22 cellular contexts compared by ENCODE assay signal in the genomic region with DNA sequence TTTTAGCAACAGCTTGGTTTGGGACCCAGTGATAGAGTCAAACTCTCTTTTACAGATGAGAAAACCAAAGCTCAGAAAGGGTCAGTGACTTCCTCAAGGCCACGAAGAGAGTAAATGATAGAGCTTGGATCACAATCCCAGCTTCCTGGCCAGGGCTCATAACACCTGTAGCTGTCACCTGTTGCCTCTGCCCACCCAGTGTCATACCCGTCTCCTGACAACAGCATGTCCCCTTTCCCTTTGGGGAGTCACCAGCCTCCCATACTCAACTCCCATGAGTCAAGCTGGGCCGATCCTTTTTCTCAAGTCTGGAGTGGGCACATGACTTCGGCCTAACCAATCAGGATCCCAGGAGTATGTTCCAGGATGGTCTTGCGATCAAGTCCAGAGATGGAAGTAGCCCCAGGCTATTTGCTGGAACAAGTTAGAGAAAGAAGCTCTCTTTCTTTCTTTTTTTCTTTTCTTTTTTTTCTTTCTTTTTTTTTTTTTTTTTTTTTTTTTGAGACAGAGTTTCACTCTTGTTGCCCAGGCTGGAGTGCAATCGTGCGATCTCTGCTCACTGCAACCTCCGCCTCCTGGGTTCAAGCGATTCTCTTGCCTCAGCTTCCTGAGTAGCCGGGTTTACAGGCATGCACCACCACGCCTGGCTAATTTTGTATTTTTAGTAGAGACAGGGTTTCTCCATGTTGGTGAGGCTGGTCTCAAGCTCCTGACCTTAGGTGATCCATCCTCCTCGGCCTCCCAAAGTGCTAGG. TPM values are rescaled to one million over a fixed set of nuclear protein-coding genes. Genes with fewer than 3 reads are reported as not detected.
DNase-seq lines count a peak whose midpoint lies in the region; ATAC-seq, FAIRE-seq and TF ChIP-seq lines count a peak whose summit lies in the region.
"Had no signal": no experiment of that assay in that cellular context is flagged by ENCODE, and none has a peak within 500 bp of the region (broad histone marks: within the 10 kb centered on the region; RNA-seq: fewer than 3 reads in every experiment).

No MANE protein-coding gene starts in this region.

- no peaks in the 10 kb centered on the region for H3K27me3 Mint-ChIP-seq in Caco-2 (ENCODE audit: insufficient read depth, unreplicated experiment)
- H3K27me3 Mint-ChIP-seq: activated CD4-positive, alpha-beta memory T cell treated with anti-CD3 and anti-CD28 coated beads, Interleukin-2, amount 10 ng/mL, durations not matched to agents 7 days and 5 days had no signal

- H3K36me3 ChIP-seq in Caco-2 (ENCODE audit: control insufficient read depth, insufficient read depth, low read length) (peaks cover 1% of the 10 kb centered on the region; the same call in 1 of the 2 replicates), GM12878 (ENCODE audit: control insufficient read depth in 2 of 2, insufficient read depth in 2 of 2, low read length in 1 of 2) (no peaks in the 10 kb centered on the region), mesendoderm (ENCODE audit: control insufficient read depth, insufficient read depth, low read length) (no peaks in the 10 kb centered on the region), upper lobe of right lung (no peaks in the 10 kb centered on the region)
- H3K36me3 ChIP-seq: esophagus muscularis mucosa, ovary, tibial artery had no signal

- no peaks in the 10 kb centered on the region for H3K79me1 ChIP-seq in mesendoderm (ENCODE audit: low read length)

- no peak overlapping the region for H3K4me3 ChIP-seq in Caco-2 (ENCODE audit: low read depth, low read length)
- no peak overlapping the region for H3K4me3 ChIP-seq in HFF-Myc (replicated peaks; ENCODE audit: low read depth, low read length)
- no peak overlapping the region for H3K4me3 ChIP-seq in GM12878
- H3K4me3 ChIP-seq in mesendoderm (ENCODE audit: low read length): no peak overlapping the region
- no peak overlapping the region for H3K4me3 ChIP-seq in upper lobe of right lung
- H3K4me3 ChIP-seq: esophagus muscularis mucosa, ovary, sigmoid colon, tibial artery had no signal

- H3K18ac ChIP-seq in mesendoderm (ENCODE audit: low read length): no peak overlapping the region

- FAIRE-seq in GM12878 (lab: Jason Lieb, UNC): no peak
- FAIRE-seq: astrocyte had no signal

- H2BK120ac ChIP-seq in mesendoderm (ENCODE audit: low read depth, low read length): no peak overlapping the region

- H3K4me3 Mint-ChIP-seq in Caco-2 (ENCODE audit: unreplicated experiment): no peak overlapping the region
- H3K4me3 Mint-ChIP-seq: activated CD4-positive, alpha-beta memory T cell treated with anti-CD3 and anti-CD28 coated beads, Interleukin-2, amount 10 ng/mL, durations not matched to agents 7 days and 5 days had no signal

- peaks cover 6% of the 10 kb centered on the region for H3K4me1 Mint-ChIP-seq in Caco-2 (ENCODE audit: low read depth, unreplicated experiment)

- H3K9ac ChIP-seq in GM12878 (ENCODE audit: control insufficient read depth, insufficient read depth, low read length) (no peak overlapping the region), mesendoderm (ENCODE audit: low read length) (no peak overlapping the region)

- H3K4ac ChIP-seq in mesendoderm (ENCODE audit: low read depth, low read length): no peak overlapping the region

- BruUV-seq in Caco-2 (replicated peaks; lab: Mats Ljungman, UMichigan): no TSS peak
- no TSS peak for BruUV-seq in GM12878 (replicated peaks; lab: Mats Ljungman, UMichigan)

- RAD21 ChIA-PET in GM12878 (lab: Charles Lee; ENCODE audit: unreplicated experiment): interaction anchor here (0.8 kb wide), 1 partner anchor 36 kb away, joined by 3 read pairs; no protein-coding TSS in a partner anchor

- no peak overlapping the region for H2AK5ac ChIP-seq in mesendoderm (ENCODE audit: low read length)

- no peak overlapping the region for H4K5ac ChIP-seq in mesendoderm (ENCODE audit: low read length)

- no peak for TF ChIP-seq POLR2A in GM12878 (IDR thresholded peaks at IDR 0.05; ENCODE audit: low read depth, low read length)

- POLR2A ChIA-PET in Caco-2 (lab: Charles Lee) (no interaction called here), GM12878 (lab: Charles Lee) (interaction anchor here (0.6 to 0.7 kb wide), 5 partner anchors 31 to 201 kb away, joined by 3 to 12 read pairs (median 4); partner anchors contain the start of gene TXN2)

- H3K4me2 ChIP-seq in GM12878 (ENCODE audit: control insufficient read depth, insufficient read depth) (peak overlapping the region; percentile 10; the same call in 1 of the 2 replicates), mesendoderm (ENCODE audit: low read length) (no peak overlapping the region)

- no peak for TF ChIP-seq RAD21 in GM12878 (IDR thresholded peaks at IDR 0.05; ENCODE audit: insufficient read depth, low read depth, low read length)

- no peaks in the 10 kb centered on the region for H3K27me3 ChIP-seq in Caco-2 (replicated peaks; ENCODE audit: control insufficient read depth, insufficient read depth, low read length)
- H3K27me3 ChIP-seq in GM12878 (replicated peaks in 1 of 2; ENCODE audit: control insufficient read depth in 2 of 2, insufficient read depth in 2 of 2, low read length in 1 of 2): no peaks in the 10 kb centered on the region
- H3K27me3 ChIP-seq in mesendoderm (ENCODE audit: insufficient read depth, low read length, poor library complexity): no peaks in the 10 kb centered on the region
- no peaks in the 10 kb centered on the region for H3K27me3 ChIP-seq in upper lobe of right lung
- H3K27me3 ChIP-seq: esophagus muscularis mucosa, ovary, sigmoid colon, tibial artery had no signal

- no peaks in the 10 kb centered on the region for H3K79me2 ChIP-seq in GM12878 (ENCODE audit: control insufficient read depth, insufficient read depth, low read length)
- H3K79me2 ChIP-seq in mesendoderm (ENCODE audit: control insufficient read depth, insufficient read depth, low read length): no peaks in the 10 kb centered on the region

- H2BK5ac ChIP-seq in mesendoderm (ENCODE audit: low read length): no peak overlapping the region

- peak; percentile 46 to 59 for DNase-seq in Caco-2
- DNase-seq in HFF-Myc (ENCODE audit: extremely low read depth, low read depth): peak; percentile 42
- DNase-seq in GM12878 (ENCODE audit: low read depth, low spot score): no peak
- DNase-seq in mesendoderm: peak; percentile 62
- no peak for DNase-seq in NCI-H187 treated with DMSO at 0.1 percent for 48 hours (lab: John Stamatoyannopoulos, UW)
- no peak for DNase-seq in upper lobe of right lung
- DNase-seq in AML-193 (lab: John Stamatoyannopoulos, UW): no peak
- DNase-seq: activated CD4-positive, alpha-beta memory T cell treated with anti-CD3 and anti-CD28 coated beads, Interleukin-2, amount 10 ng/mL, durations not matched to agents 7 days and 5 days; activated naive CD4-positive, alpha-beta T cell treated with anti-CD3 and anti-CD28 coated beads, Interleukin-2, amount 50 U/mL, for 16 hours; cerebellar nuclear complex; glutamatergic neuron; KG1; NCI-H1092 treated with DMSO at 0.1 percent for 48 hours; NCI-H2081; NCI-H510A; ovary; sigmoid colon; stimulated activated naive CD8-positive, alpha-beta T cell treated with anti-CD3 and anti-CD28 coated beads, Interleukin-15, Interleukin-2, amounts not matched to agents 100 U/mL and 50 U/mL, for 24 hours; tibial artery had no signal

- no peaks in the 10 kb centered on the region for H4K20me1 ChIP-seq in GM12878 (ENCODE audit: control insufficient read depth, insufficient read depth)

- in situ Hi-C loops in GM12878 (cut with MboI): no loop called here

- H3K36me3 Mint-ChIP-seq in Caco-2 (ENCODE audit: insufficient read depth, unreplicated experiment): peaks cover 10% of the 10 kb centered on the region

- H3K9me3 ChIP-seq in Caco-2 (no peaks in the 10 kb centered on the region), GM12878 (replicated peaks; ENCODE audit: control insufficient read depth, insufficient read depth, low read length) (no peaks in the 10 kb centered on the region), upper lobe of right lung (no peaks in the 10 kb centered on the region)
- H3K9me3 ChIP-seq: esophagus muscularis mucosa, ovary, sigmoid colon, tibial artery had no signal

- H2AFZ ChIP-seq in GM12878 (ENCODE audit: control insufficient read depth, low read depth, low read length): no peak overlapping the region

- H2BK15ac ChIP-seq in mesendoderm (replicated peaks; ENCODE audit: low read depth): no peak overlapping the region

- no peak overlapping the region for H3K56ac ChIP-seq in mesendoderm (ENCODE audit: low read length)

- TF ChIP-seq CTCF in Caco-2 (IDR thresholded peaks at IDR 0.05; ENCODE audit: insufficient read depth in 1 of 2, low read depth in 1 of 2, low read length in 1 of 2, severe bottlenecking in 1 of 2, unreplicated experiment in 1 of 2) (no peak), HFF-Myc (IDR thresholded peaks at IDR 0.05; ENCODE audit: low read depth, low read length, missing control alignments) (no peak), GM12878 (IDR thresholded peaks at IDR 0.05 in 2 of 3, conservative IDR thresholded peaks at IDR 0.05 in 1 of 3; ENCODE audit: control insufficient read depth in 2 of 3, extremely low read depth in 1 of 3, insufficient read depth in 1 of 3, low read depth in 3 of 3, low read length in 3 of 3) (no peak), upper lobe of right lung (IDR thresholded peaks at IDR 0.05) (no peak)

- ATAC-seq in GM12878 (no peak), GM19328 (IDR thresholded peaks at IDR 0.05; ENCODE audit: unreplicated experiment) (no peak), upper lobe of right lung (no peak)
- ATAC-seq: stimulated activated naive CD8-positive, alpha-beta T cell treated with anti-CD3 and anti-CD28 coated beads, Interleukin-15, Interleukin-2, amounts not matched to agents 100 U/mL and 50 U/mL, for 24 hours had no signal

- intact Hi-C loops in Caco-2 (cut with micrococcal nuclease; ENCODE audit: unreplicated experiment): no loop called here
- intact Hi-C loops in GM12878 (cut with micrococcal nuclease; ENCODE audit: unreplicated experiment): no loop called here
- intact Hi-C loops in upper lobe of right lung (cut with DNase I): no loop called here

- H3K27ac ChIP-seq in GM12878 (ENCODE audit: control insufficient read depth, insufficient read depth): no peak overlapping the region; the same call in 1 of the 2 replicates
- no peak overlapping the region for H3K27ac ChIP-seq in mesendoderm (ENCODE audit: low read depth, low read length)
- H3K27ac ChIP-seq in upper lobe of right lung: no peak overlapping the region
- H3K27ac ChIP-seq: esophagus muscularis mucosa, ovary, sigmoid colon, tibial artery had no signal

- H3K9me3 Mint-ChIP-seq in Caco-2 (ENCODE audit: unreplicated experiment): no peaks in the 10 kb centered on the region
- H3K9me3 Mint-ChIP-seq: activated CD4-positive, alpha-beta memory T cell treated with anti-CD3 and anti-CD28 coated beads, Interleukin-2, amount 10 ng/mL, durations not matched to agents 7 days and 5 days had no signal

- peaks cover 17% of the 10 kb centered on the region for H3K4me1 ChIP-seq in Caco-2
- H3K4me1 ChIP-seq in GM12878 (ENCODE audit: control insufficient read depth, insufficient read depth, low read length): peaks cover 27% of the 10 kb centered on the region
- peaks cover 3% of the 10 kb centered on the region for H3K4me1 ChIP-seq in mesendoderm (ENCODE audit: control insufficient read depth, low read depth, low read length)
- peaks cover 32% of the 10 kb centered on the region for H3K4me1 ChIP-seq in upper lobe of right lung

- H3K27ac Mint-ChIP-seq in Caco-2 (ENCODE audit: unreplicated experiment): no peak overlapping the region
- H3K27ac Mint-ChIP-seq: activated CD4-positive, alpha-beta memory T cell treated with anti-CD3 and anti-CD28 coated beads, Interleukin-2, amount 10 ng/mL, durations not matched to agents 7 days and 5 days had no signal

- SMC1A ChIA-PET in GM12878 (lab: Charles Lee; ENCODE audit: uncharacterized antibody, unreplicated experiment): interaction anchor here (0.6 to 1.4 kb wide), 5 partner anchors 9 to 48 kb away, joined by 3 to 4 read pairs (median 3); no protein-coding TSS in a partner anchor

- H3K23ac ChIP-seq in mesendoderm (ENCODE audit: low read length): no peak overlapping the region

- WGBS in GM12878 (ENCODE audit: insufficient coverage, insufficient replicate concordance, low lambda C conversion rate, missing lambda C conversion rate): 30% methylated on average over 10 of the region's 12 CpGs
- WGBS in mesendoderm (ENCODE audit: extremely low coverage, insufficient coverage, low lambda C conversion rate): no CpG with 5 or more reads among the region's 12 CpGs

- no peak for TF ChIP-seq EP300 in GM12878 (IDR thresholded peaks at IDR 0.05; ENCODE audit: borderline replicate concordance in 1 of 2, control insufficient read depth in 1 of 2, low read depth in 2 of 2, low read length in 2 of 2)

- CTCF ChIA-PET in Caco-2 (lab: Charles Lee): interaction anchor here (0.6 to 0.7 kb wide), 3 partner anchors 56 to 114 kb away, joined by 3 to 6 read pairs (median 5); no protein-coding TSS in a partner anchor
- CTCF ChIA-PET in GM12878 (lab: Yijun Ruan, JAX): interaction anchor here (1.1 kb wide), 1 partner anchor 350 kb away, joined by 3 read pairs; no protein-coding TSS in a partner anchor

- no peak overlapping the region for H4K8ac ChIP-seq in mesendoderm (ENCODE audit: low read depth, low read length)

RNA-seq across cellular contexts. Expression of gene MYH9, which starts 27.8 kb away (rescaled TPM):
- total RNA-seq in Caco-2 (2022): 513 and 539 TPM in 2 replicates
- 209 and 215 TPM in 2 replicates for total RNA-seq in GM12878 (2013; cell fraction: nucleolus; rRNA removed)
- total RNA-seq in GM12878 (2014; rRNA removed): 185 and 216 TPM in 2 replicates
- 82.8 and 83.1 TPM in 2 replicates for total RNA-seq in GM12878 (2014; rRNA removed; fragmentation: Illumina TruSeq; extraction: Trizol)
- total RNA-seq in GM12878 (2021): 497 and 525 TPM in 2 replicates
- 79.9 TPM for polyA plus RNA-seq in GM12878 (2011; ENCODE audit: low read depth)
- polyA plus RNA-seq in GM12878 (2011; rRNA removed): 42.4 and 98.6 TPM in 2 replicates
- 51.0 and 59.8 TPM in 2 replicates for polyA plus RNA-seq in GM12878 (2011; cell fraction: cytosol; rRNA removed)
- 91.7 and 127 TPM in 2 replicates for polyA plus RNA-seq in GM12878 (2011; cell fraction: nucleus; rRNA removed)
- 154 and 166 TPM in 2 replicates for polyA plus RNA-seq in GM12878 (2012)
- 123 and 125 TPM in 2 replicates for polyA plus RNA-seq in GM12878 (2014; fragmentation: Illumina TruSeq; extraction: Trizol)
- polyA plus RNA-seq in GM12878 (2014; fragmentation: Nextera tagmentation; extraction: Ambion mirVana): 1 to 10 TPM; 5.1 to 8.1 TPM
- 165 and 198 TPM in 2 replicates for polyA plus RNA-seq in GM12878 (2014; rRNA removed)
- polyA plus RNA-seq in GM12878 (2016; fragmentation: Nextera tagmentation; extraction: Ambion mirVana): 100 to 1,000 TPM; 228 to 236 TPM
- polyA minus RNA-seq in GM12878 (2011; rRNA and poly(A)+ RNA removed): 168 and 298 TPM in 2 replicates
- 91.7 and 100 TPM in 2 replicates for polyA minus RNA-seq in GM12878 (2011; cell fraction: cytosol; rRNA and poly(A)+ RNA removed)
- polyA minus RNA-seq in GM12878 (2011; cell fraction: nucleus; rRNA and poly(A)+ RNA removed): 54.6 and 83.0 TPM in 2 replicates
- polyA plus RNA-seq in mesendoderm (2013, experiment 1 of 2): 110 TPM
- 111 TPM for polyA plus RNA-seq in mesendoderm (2013, experiment 2 of 2)
- total RNA-seq in upper lobe of right lung: 842 TPM

Comparison
In these comparisons a context has a peak if more than half of its experiments do, and no peak if none do; other contexts are left out.
1. DNase-seq: peak in Caco-2 (2 of 2), HFF-Myc (single experiment) and mesendoderm (single experiment); none in GM12878 (single experiment), NCI-H187 treated with DMSO at 0.1 percent for 48 hours (single experiment), upper lobe of right lung (single experiment) and AML-193 (0 of 2).